Comparison of ENCODE assay signal across 1 cellular context in genomic region chr2:25410370-25410769, GRCh38.
TF ChIP-seq lines count a peak whose summit lies in the region.

No MANE protein-coding gene starts in this region.

TF ChIP-seq in SK-N-SH treated with all-trans-retinoic acid at 6 μM for 48 hours, 23 proteins besides CTCF, POLR2A, EP300 and RAD21 (continued from another document):
- TF ChIP-seq PATZ1 (CRISPR knock-in tag; IDR thresholded peaks at IDR 0.05; ENCODE audit: borderline replicate concordance) (no peak), ZNF565 (CRISPR knock-in tag; conservative IDR thresholded peaks at IDR 0.05; ENCODE audit: low read depth) (no peak), ARNTL (CRISPR knock-in tag; IDR thresholded peaks at IDR 0.05; ENCODE audit: borderline replicate concordance, low read depth) (no peak), ZC3H10 (CRISPR knock-in tag; IDR thresholded peaks at IDR 0.05) (no peak), TCF4 (CRISPR knock-in tag; IDR thresholded peaks at IDR 0.05; ENCODE audit: borderline replicate concordance) (no peak), ZFP3 (CRISPR knock-in tag; IDR thresholded peaks at IDR 0.05) (no peak)
